Comparison of ENCODE assay signal across 21 cellular contexts in genomic region chr12:84757978-84758377, GRCh38.
DNase-seq lines count a peak whose midpoint lies in the region; ATAC-seq and TF ChIP-seq lines count a peak whose summit lies in the region.
"Had no signal": no experiment of that assay in that cellular context is flagged by ENCODE, and none has a peak within 500 bp of the region (broad histone marks: within the 10 kb centered on the region; RNA-seq: fewer than 3 reads in every experiment).

No MANE protein-coding gene starts in this region.

- H2AK5ac ChIP-seq in mesendoderm (ENCODE audit: low read length) (no peak overlapping the region), H9 (ENCODE audit: insufficient read length, low read length) (no peak overlapping the region)

- TF ChIP-seq POLR2A in prostate gland (IDR thresholded peaks at IDR 0.05) = no peak

- H3K36me3 ChIP-seq in A673 (ENCODE audit: insufficient read depth, low read length, poor library complexity, severe bottlenecking) (no peaks in the 10 kb centered on the region), prostate gland (no peaks in the 10 kb centered on the region), mesendoderm (ENCODE audit: control insufficient read depth, insufficient read depth, low read length) (no peaks in the 10 kb centered on the region)
- H3K36me3 ChIP-seq: cardiac muscle cell, esophagus squamous epithelium, neutrophil had no signal

- H3K79me2 ChIP-seq in mesendoderm (ENCODE audit: control insufficient read depth, insufficient read depth, low read length) (no peaks in the 10 kb centered on the region), H9 (ENCODE audit: insufficient read depth, low read length) (no peaks in the 10 kb centered on the region)

- H3K4me1 Mint-ChIP-seq in HFFc6 (ENCODE audit: low read depth) = peaks cover 34% of the 10 kb centered on the region
- peaks cover 0 to 8% of the 10 kb centered on the region in 2 experiments; a peak in 1 of 4 replicates for H3K4me1 Mint-ChIP-seq in H9

- CTCF ChIA-PET in A673 (lab: Charles Lee) = interaction anchor here (0.5 kb wide), 1 partner anchor 141 kb away, joined by 3 read pairs; no protein-coding TSS in a partner anchor

- H3K23ac ChIP-seq in mesendoderm (ENCODE audit: low read length) (no peak overlapping the region), H9 (ENCODE audit: insufficient read length, low read depth, low read length) (no peak overlapping the region)

- H3K9me3 Mint-ChIP-seq in HFFc6 = no peaks in the 10 kb centered on the region
- no peaks in the 10 kb centered on the region for H3K9me3 Mint-ChIP-seq in H9
- H3K9me3 Mint-ChIP-seq: activated T-cell treated with anti-CD3 and anti-CD28 coated beads, Interleukin-2, amount 50 U/mL, for 24 hours had no signal

- no peaks in the 10 kb centered on the region for H3K9me3 ChIP-seq in A673 (ENCODE audit: low read depth, low read length, poor library complexity, severe bottlenecking)
- no peaks in the 10 kb centered on the region for H3K9me3 ChIP-seq in prostate gland
- H3K9me3 ChIP-seq in H9 (ENCODE audit: control insufficient read depth, low read depth, low read length) = no peaks in the 10 kb centered on the region
- H3K9me3 ChIP-seq: esophagus squamous epithelium, mucosa of descending colon, neutrophil had no signal

- H3K4me3 ChIP-seq in A673 (ENCODE audit: low read depth, low read length, poor library complexity, severe bottlenecking) = no peak overlapping the region
- no peak overlapping the region for H3K4me3 ChIP-seq in prostate gland
- H3K4me3 ChIP-seq in mesendoderm (ENCODE audit: low read length) = no peak overlapping the region
- H3K4me3 ChIP-seq: cardiac muscle cell, esophagus squamous epithelium, GM12878, mucosa of descending colon had no signal

- POLR2A ChIA-PET in A673 (lab: Charles Lee; ENCODE audit: low non-redundant PET) = no interaction called here

- no peaks in the 10 kb centered on the region for H3K4me1 ChIP-seq in foreskin keratinocyte
- H3K4me1 ChIP-seq in A673 (ENCODE audit: insufficient read depth, low read length, poor library complexity, severe bottlenecking) = no peaks in the 10 kb centered on the region
- H3K4me1 ChIP-seq in prostate gland (replicated peaks) = no peaks in the 10 kb centered on the region
- no peaks in the 10 kb centered on the region for H3K4me1 ChIP-seq in mesendoderm (ENCODE audit: control insufficient read depth, low read depth, low read length)
- no peaks in the 10 kb centered on the region for H3K4me1 ChIP-seq in H9 (ENCODE audit: insufficient read depth, low read length)
- H3K4me1 ChIP-seq: esophagus squamous epithelium had no signal

- H3K9ac ChIP-seq in mesendoderm (ENCODE audit: low read length) = no peak overlapping the region
- H3K9ac ChIP-seq in H9 (ENCODE audit: extremely low read depth, insufficient read length, low read length) = no peak overlapping the region

- H3K4ac ChIP-seq in mesendoderm (ENCODE audit: low read depth, low read length) (no peak overlapping the region), H9 (ENCODE audit: low read depth, low read length) (no peak overlapping the region)

- H3K18ac ChIP-seq in mesendoderm (ENCODE audit: low read length) (no peak overlapping the region), H9 (ENCODE audit: insufficient read length, low read depth, low read length) (no peak overlapping the region)

- WGBS in prostate gland = 76% methylated on average over 1 of the region's 1 CpG
- no CpG with 5 or more reads among the region's 1 CpG for WGBS in mesendoderm (ENCODE audit: extremely low coverage, insufficient coverage, low lambda C conversion rate)
- WGBS in H9 (ENCODE audit: extremely low coverage, insufficient read length, low lambda C conversion rate) = no CpG with 5 or more reads among the region's 1 CpG

- H2BK15ac ChIP-seq in mesendoderm (replicated peaks; ENCODE audit: low read depth) (no peak overlapping the region), H9 (ENCODE audit: low read depth, low read length) (no peak overlapping the region)

- H3K79me1 ChIP-seq in mesendoderm (ENCODE audit: low read length) (no peaks in the 10 kb centered on the region), H9 (ENCODE audit: insufficient read depth, low read depth, low read length, poor library complexity, severe bottlenecking) (no peaks in the 10 kb centered on the region)

- DNase-seq in AG08396 (ENCODE audit: low spot score) (peak; percentile 3), HFFc6 (peak; percentile 36), amniotic epithelial cell (ENCODE audit: low read depth) (peak; percentile 89), foreskin keratinocyte (peak in 1 of 2 donors; percentile 54), A673 (ENCODE audit: low spot score) (no peak), prostate gland (ENCODE audit: low spot score) (no peak), mesendoderm (no peak), H9 (no peak)
- DNase-seq: activated CD4-positive, alpha-beta T cell treated with anti-CD3 and anti-CD28 coated beads, Interleukin-2, amount 50 U/mL, for 4 hours; activated T-cell treated with anti-CD3 and anti-CD28 coated beads, Interleukin-2, amount 50 U/mL, for 24 hours; esophagus squamous epithelium; mucosa of descending colon; NCI-H1092; NCI-H774; right cardiac atrium; stimulated activated CD4-positive, alpha-beta T cell treated with anti-CD3 and anti-CD28 coated beads, Interleukin-1b, Interleukin-23, amount 100 ng/mL, for 48 hours; substantia nigra had no signal

- peak overlapping the region; percentile 8 for H3K27ac Mint-ChIP-seq in HFFc6
- H3K27ac Mint-ChIP-seq in H9 = no peak overlapping the region; a peak in 1 of 7 replicates
- H3K27ac Mint-ChIP-seq: activated naive CD4-positive, alpha-beta T cell treated with anti-CD3 and anti-CD28 coated beads, Interleukin-2, amount 50 U/mL, for 72 hours; activated T-cell treated with anti-CD3 and anti-CD28 coated beads, Interleukin-2, amount 50 U/mL, for 24 hours had no signal

- intact Hi-C loops in A673 (cut with micrococcal nuclease; ENCODE audit: unreplicated experiment) (no loop called here), prostate gland (cut with DNase I) (no loop called here)

- H2BK12ac ChIP-seq in H9 (ENCODE audit: insufficient read length, low read depth, low read length) = no peak overlapping the region

- no peak overlapping the region for H2BK120ac ChIP-seq in mesendoderm (ENCODE audit: low read depth, low read length)
- H2BK120ac ChIP-seq in H9 (ENCODE audit: low read depth, low read length, poor library complexity, severe bottlenecking) = no peak overlapping the region

- H3K23me2 ChIP-seq in H9 (ENCODE audit: insufficient read length, low read depth, low read length, poor library complexity, severe bottlenecking) = no peaks in the 10 kb centered on the region

- no peak overlapping the region for H3K14ac ChIP-seq in H9 (ENCODE audit: insufficient read depth, low read length)

- H3K27me3 Mint-ChIP-seq in HFFc6 (ENCODE audit: insufficient read depth) = no peaks in the 10 kb centered on the region
- 0 out of 2 replicates have a peak, but pooled peaks cover 1% of the 10 kb centered on the region for H3K27me3 Mint-ChIP-seq in H9 (ENCODE audit: low read depth)
- H3K27me3 Mint-ChIP-seq: activated T-cell treated with anti-CD3 and anti-CD28 coated beads, Interleukin-2, amount 50 U/mL, for 24 hours had no signal

- no peak overlapping the region for H4K5ac ChIP-seq in mesendoderm (ENCODE audit: low read length)
- no peak overlapping the region for H4K5ac ChIP-seq in H9 (ENCODE audit: insufficient read length, low read depth, low read length)

- H4K20me1 ChIP-seq in H9 (ENCODE audit: control insufficient read depth, insufficient read depth, insufficient read length) = no peaks in the 10 kb centered on the region

- no peak for TF ChIP-seq CTCF in HFFc6 (IDR thresholded peaks at IDR 0.05)
- no peak for TF ChIP-seq CTCF in foreskin keratinocyte (conservative IDR thresholded peaks at IDR 0.05)
- no peak for TF ChIP-seq CTCF in A673 (conservative IDR thresholded peaks at IDR 0.05; ENCODE audit: low read depth, low read length)
- TF ChIP-seq CTCF in prostate gland (IDR thresholded peaks at IDR 0.05) = no peak
- TF ChIP-seq CTCF in H9 (conservative IDR thresholded peaks at IDR 0.05) = no peak

- no peaks in the 10 kb centered on the region for H3K36me3 Mint-ChIP-seq in HFFc6 (ENCODE audit: low read depth)
- H3K36me3 Mint-ChIP-seq in H9 (ENCODE audit: insufficient read depth in 1 of 3, low read depth in 3 of 3) = no peaks in the 10 kb centered on the region
- H3K36me3 Mint-ChIP-seq: activated naive CD4-positive, alpha-beta T cell treated with anti-CD3 and anti-CD28 coated beads, Interleukin-2, amount 50 U/mL, for 72 hours had no signal

- H2BK20ac ChIP-seq in H9 (ENCODE audit: low read depth, low read length, poor library complexity, severe bottlenecking) = no peak overlapping the region

- H3K27me3 ChIP-seq in foreskin keratinocyte (no peaks in the 10 kb centered on the region), A673 (replicated peaks; ENCODE audit: insufficient read depth, low read depth, low read length, poor library complexity) (no peaks in the 10 kb centered on the region), prostate gland (replicated peaks; ENCODE audit: insufficient read depth) (no peaks in the 10 kb centered on the region), mesendoderm (ENCODE audit: insufficient read depth, low read length, poor library complexity) (no peaks in the 10 kb centered on the region), H9 (ENCODE audit: insufficient read depth, low read length) (no peaks in the 10 kb centered on the region)
- H3K27me3 ChIP-seq: cardiac muscle cell, esophagus squamous epithelium, neutrophil had no signal

- H2AFZ ChIP-seq in H9 (ENCODE audit: low read length) = no peak overlapping the region

- H4K91ac ChIP-seq in H9 (ENCODE audit: insufficient read length, low read depth, low read length) = no peak overlapping the region

- ATAC-seq in foreskin keratinocyte = peak; percentile 18
- ATAC-seq: activated naive CD4-positive, alpha-beta T cell treated with anti-CD3 and anti-CD28 coated beads, Interleukin-2, amount 50 U/mL, for 72 hours; GM12878; mucosa of descending colon; right cardiac atrium had no signal

- no TSS peak for BruUV-seq in A673 (replicated peaks; lab: Mats Ljungman, UMichigan)

- H3K27ac ChIP-seq in foreskin keratinocyte (no peak overlapping the region), A673 (ENCODE audit: low read depth, low read length, poor library complexity, severe bottlenecking) (no peak overlapping the region), prostate gland (no peak overlapping the region), mesendoderm (ENCODE audit: low read depth, low read length) (no peak overlapping the region), H9 (ENCODE audit: insufficient read length, low read depth, low read length) (no peak overlapping the region)
- H3K27ac ChIP-seq: cardiac muscle cell, esophagus squamous epithelium, neutrophil had no signal

- no peak overlapping the region for H2BK5ac ChIP-seq in mesendoderm (ENCODE audit: low read length)
- H2BK5ac ChIP-seq in H9 (ENCODE audit: insufficient read length, low read length) = no peak overlapping the region

- H3K56ac ChIP-seq in mesendoderm (ENCODE audit: low read length) (no peak overlapping the region), H9 (ENCODE audit: insufficient read length, low read depth, low read length) (no peak overlapping the region)

- H3K4me3 Mint-ChIP-seq in HFFc6 (peak overlapping the region; percentile 64; the same call in 1 of the 2 replicates), H9 (no peak overlapping the region)
- H3K4me3 Mint-ChIP-seq: activated T-cell treated with anti-CD3 and anti-CD28 coated beads, Interleukin-2, amount 50 U/mL, for 24 hours had no signal

- H3K4me2 ChIP-seq in mesendoderm (ENCODE audit: low read length) = no peak overlapping the region
- H3K4me2 ChIP-seq in H9 (ENCODE audit: insufficient read depth, insufficient read length, low read length) = no peak overlapping the region

- H4K8ac ChIP-seq in mesendoderm (ENCODE audit: low read depth, low read length) = no peak overlapping the region
- no peak overlapping the region for H4K8ac ChIP-seq in H9 (replicated peaks; ENCODE audit: insufficient read length, low read depth, low read length)

- H3T11ph ChIP-seq in H9 (ENCODE audit: low read length) = no peak overlapping the region

Comparison
In these comparisons a context has a peak if more than half of its experiments do, and no peak if none do; other contexts are left out.
1. DNase-seq: peak in AG08396 (single experiment), HFFc6 (single experiment) and amniotic epithelial cell (single experiment); none in A673 (single experiment), prostate gland (single experiment), mesendoderm (single experiment) and H9 (single experiment).